ENCODE assay signal across 22 cellular contexts in genomic region chr2:137118140-137118539, GRCh38.
DNase-seq lines count a peak whose midpoint lies in the region; ATAC-seq and TF ChIP-seq lines count a peak whose summit lies in the region.
"Had no signal": no experiment of that assay in that cellular context is flagged by ENCODE, and none has a peak within 500 bp of the region (broad histone marks: within the 10 kb centered on the region; RNA-seq: fewer than 3 reads in every experiment).

No MANE protein-coding gene starts in this region.

- H3K27me3 ChIP-seq in adipocyte (replicated peaks; ENCODE audit: control insufficient read depth, insufficient read depth, low read length) (no peaks in the 10 kb centered on the region), BE2C (no peaks in the 10 kb centered on the region)
- H3K27me3 ChIP-seq: BLaER1 had no signal

- H3K4me3 ChIP-seq in adipocyte (ENCODE audit: low read length) (no peak overlapping the region), BE2C (ENCODE audit: low read depth, low read length) (no peak overlapping the region)
- H3K4me3 ChIP-seq: BLaER1 had no signal

- DNase-seq in AG09319 (ENCODE audit: extremely low read depth, low read depth), result peak; percentile 15
- DNase-seq in HS-27A (ENCODE audit: low read depth), result peak; percentile 68
- DNase-seq in adipocyte (ENCODE audit: low read depth), result peak; percentile 22
- DNase-seq in iris pigment epithelial cell (ENCODE audit: low read depth), result peak; percentile 25
- DNase-seq in BE2C, result no peak
- no peak for DNase-seq in T-helper 2 cell
- DNase-seq: 8988T; CD4-positive, alpha-beta T cell; COR-L47; DMS 273 treated with DMSO at 0.1 percent for 48 hours; DND-41; GOT3; HCEC 1CT; KBM-7; NCI-H1092 treated with DMSO at 0.1 percent for 48 hours; NCI-H1436 treated with DMSO at 0.1 percent for 48 hours; NCI-H1930; NK-92 treated with Interleukin-12 subunit alpha and Interleukin-12 subunit beta, amount 100 ng/mL, for 24 hours had no signal

- ATAC-seq in HG03139 (IDR thresholded peaks at IDR 0.05; ENCODE audit: unreplicated experiment) (no peak), HG02970 (IDR thresholded peaks at IDR 0.05; ENCODE audit: low FRiP score, unreplicated experiment) (no peak)
- ATAC-seq: Panc1 had no signal

- peak overlapping the region; percentile 60 for H3K9ac ChIP-seq in adipocyte (ENCODE audit: low read length)
- H3K9ac ChIP-seq: BLaER1 had no signal

- H3K4me1 ChIP-seq in adipocyte (ENCODE audit: control insufficient read depth, insufficient read depth, low read length) (peaks cover 44% of the 10 kb centered on the region), BE2C (no peaks in the 10 kb centered on the region)
- H3K4me1 ChIP-seq: BLaER1 had no signal

- TF ChIP-seq CTCF in AG09319 (IDR thresholded peaks at IDR 0.05; ENCODE audit: low read depth, low read length) (no peak), BE2C (IDR thresholded peaks at IDR 0.05; ENCODE audit: low read depth, low read length) (no peak)

- H3K9me3 ChIP-seq in adipocyte (ENCODE audit: control insufficient read depth, low read length), result no peaks in the 10 kb centered on the region
- no peaks in the 10 kb centered on the region for H3K9me3 ChIP-seq in BE2C
- H3K9me3 ChIP-seq: BLaER1 had no signal

- H3K36me3 ChIP-seq in adipocyte (ENCODE audit: control insufficient read depth, insufficient read depth, low read length, severe bottlenecking), result no peaks in the 10 kb centered on the region
- H3K36me3 ChIP-seq in BE2C, result no peaks in the 10 kb centered on the region
- H3K36me3 ChIP-seq: BLaER1 had no signal

Comparison
In these comparisons a context has a peak if more than half of its experiments do, and no peak if none do; other contexts are left out.
1. DNase-seq: peak in AG09319 (single experiment), HS-27A (single experiment), adipocyte (single experiment) and iris pigment epithelial cell (single experiment); none in BE2C (single experiment) and T-helper 2 cell (0 of 5).